Comparison of ENCODE assay signal across 13 cellular contexts in genomic region chr5:61949680-61950435, GRCh38.
A peak's percentile ranks its signal among the peaks of the same experiment; 100 is the strongest.
DNase-seq lines count a peak whose midpoint lies in the region; ATAC-seq and TF ChIP-seq lines count a peak whose summit lies in the region.
"Had no signal": no experiment of that assay in that cellular context is flagged by ENCODE, and none has a peak within 500 bp of the region (broad histone marks: within the 10 kb centered on the region; RNA-seq: fewer than 3 reads in every experiment).

No MANE protein-coding gene starts in this region.

- intact Hi-C loops in mucosa of descending colon (cut with DNase I, micrococcal nuclease) = no loop called here

- H3K9me3 ChIP-seq in effector memory CD4-positive, alpha-beta T cell (ENCODE audit: control insufficient read depth, low read length) = no peaks in the 10 kb centered on the region
- H3K9me3 ChIP-seq in gastroesophageal sphincter (no peaks in the 10 kb centered on the region), mucosa of descending colon (no peaks in the 10 kb centered on the region)
- H3K9me3 ChIP-seq: BLaER1 treated with 17β-estradiol and CSF1 and Interleukin-3, amounts not matched to agents 10 nM and 100 nM; HAP-1 had no signal

- TF ChIP-seq EP300 in gastroesophageal sphincter (IDR thresholded peaks at IDR 0.05) = no peak

- no peaks in the 10 kb centered on the region for H3K4me1 ChIP-seq in effector memory CD4-positive, alpha-beta T cell (ENCODE audit: control insufficient read depth, insufficient read depth, low read length, poor library complexity, severe bottlenecking)
- no peaks in the 10 kb centered on the region for H3K4me1 ChIP-seq in gastroesophageal sphincter
- H3K4me1 ChIP-seq in mucosa of descending colon (ENCODE audit: low read depth) = no peaks in the 10 kb centered on the region
- no peaks in the 10 kb centered on the region for H3K4me1 ChIP-seq in foreskin keratinocyte
- H3K4me1 ChIP-seq: BLaER1 treated with 17β-estradiol and CSF1 and Interleukin-3, amounts not matched to agents 10 nM and 100 nM had no signal

- WGBS in gastroesophageal sphincter (ENCODE audit: low coverage in 1 of 2), 2 donors = 85 to 88% methylated on average over 4 to 6 of the region's 7 CpGs

- no peak overlapping the region for H3K4me3 ChIP-seq in effector memory CD4-positive, alpha-beta T cell (ENCODE audit: insufficient read depth, low read depth, low read length, poor library complexity, severe bottlenecking)
- H3K4me3 ChIP-seq in gastroesophageal sphincter (no peak overlapping the region), mucosa of descending colon (no peak overlapping the region)
- H3K4me3 ChIP-seq: BLaER1 treated with 17β-estradiol and CSF1 and Interleukin-3, amounts not matched to agents 10 nM and 100 nM; HAP-1 had no signal

- H3K27me3 ChIP-seq in layer of hippocampus (ENCODE audit: control insufficient read depth, insufficient read depth, low read length) = no peaks in the 10 kb centered on the region
- no peaks in the 10 kb centered on the region for H3K27me3 ChIP-seq in effector memory CD4-positive, alpha-beta T cell (replicated peaks; ENCODE audit: control insufficient read depth, insufficient read depth, low read length, poor library complexity, severe bottlenecking)
- no peaks in the 10 kb centered on the region for H3K27me3 ChIP-seq in gastroesophageal sphincter
- H3K27me3 ChIP-seq in foreskin keratinocyte = no peaks in the 10 kb centered on the region
- H3K27me3 ChIP-seq: BLaER1 treated with 17β-estradiol and CSF1 and Interleukin-3, amounts not matched to agents 10 nM and 100 nM had no signal

- H3K27ac ChIP-seq in caudate nucleus (ENCODE audit: low read depth, low read length) (peak overlapping the region; percentile 41), layer of hippocampus (ENCODE audit: low read depth, low read length) (peak overlapping the region; percentile 44), gastroesophageal sphincter (no peak overlapping the region), foreskin keratinocyte (no peak overlapping the region)
- no peak overlapping the region for H3K27ac ChIP-seq in effector memory CD4-positive, alpha-beta T cell (ENCODE audit: insufficient read depth, low read length, poor library complexity, severe bottlenecking)
- H3K27ac ChIP-seq: BLaER1 treated with 17β-estradiol and CSF1 and Interleukin-3, amounts not matched to agents 10 nM and 100 nM had no signal

- ATAC-seq in gastroesophageal sphincter = no peak
- no peak for ATAC-seq in mucosa of descending colon
- no peak for ATAC-seq in foreskin keratinocyte

- DNase-seq in caudate nucleus (lab: John Stamatoyannopoulos, UW) (no peak), renal cortical epithelial cell (ENCODE audit: low read depth) (peak; percentile 19), mucosa of descending colon (no peak), foreskin keratinocyte (no peak)
- no peak for DNase-seq in effector memory CD4-positive, alpha-beta T cell
- DNase-seq: ACHN; CD4-positive, CD25-positive, alpha-beta regulatory T cell; DMS53; GF-D8 had no signal

- TF ChIP-seq CTCF in gastroesophageal sphincter (IDR thresholded peaks at IDR 0.05) = no peak
- TF ChIP-seq CTCF in mucosa of descending colon (IDR thresholded peaks at IDR 0.05) = no peak
- TF ChIP-seq CTCF in foreskin keratinocyte (conservative IDR thresholded peaks at IDR 0.05) = no peak

- TF ChIP-seq POLR2A in gastroesophageal sphincter (IDR thresholded peaks at IDR 0.05) = no peak

- H3K36me3 ChIP-seq in effector memory CD4-positive, alpha-beta T cell (ENCODE audit: control insufficient read depth, insufficient read depth, low read length) = no peaks in the 10 kb centered on the region
- H3K36me3 ChIP-seq in gastroesophageal sphincter (no peaks in the 10 kb centered on the region), mucosa of descending colon (ENCODE audit: low read depth) (no peaks in the 10 kb centered on the region)
- H3K36me3 ChIP-seq: BLaER1 treated with 17β-estradiol and CSF1 and Interleukin-3, amounts not matched to agents 10 nM and 100 nM; HAP-1 had no signal

Comparison
In these comparisons a context has a peak if more than half of its experiments do, and no peak if none do; other contexts are left out.
1. H3K27ac ChIP-seq: peak in caudate nucleus (single experiment) and layer of hippocampus (single experiment); none in effector memory CD4-positive, alpha-beta T cell (single experiment), gastroesophageal sphincter (0 of 4) and foreskin keratinocyte (single experiment).